23 cellular contexts compared by ENCODE assay signal in the genomic region with DNA sequence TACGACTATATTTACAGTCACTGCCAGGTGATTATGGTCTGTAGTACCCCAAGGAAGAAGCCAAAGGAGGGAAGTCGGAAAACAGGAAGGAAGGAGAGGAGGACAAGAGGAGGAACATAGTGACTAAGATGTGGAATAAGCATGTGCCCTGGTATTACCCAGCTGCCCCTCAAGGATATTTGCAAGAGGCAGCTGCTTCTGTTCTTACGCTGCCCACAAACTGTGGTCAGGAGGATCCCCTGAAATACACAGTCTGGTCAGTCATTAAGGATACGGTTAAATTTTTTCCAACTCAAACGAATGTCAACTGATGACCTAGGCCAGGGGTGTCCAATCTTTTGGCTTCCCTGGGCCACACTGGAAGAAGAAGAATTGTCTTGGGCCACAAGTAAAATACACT.
"Had no signal": no experiment of that assay in that cellular context is flagged by ENCODE, and none has a peak within 500 bp of the region (broad histone marks: within the 10 kb centered on the region; RNA-seq: fewer than 3 reads in every experiment).

No MANE protein-coding gene starts in this region.

- H3K9me3 ChIP-seq: colonic mucosa, left ventricle myocardium inferior, ovary, right atrium auricular region, suprapubic skin had no signal

- H3K36me3 Mint-ChIP-seq: natural killer cell; neural progenitor cell; stimulated activated effector memory CD8-positive, alpha-beta T cell treated with anti-CD3 and anti-CD28 coated beads, Interleukin-12 subunit alpha, Interleukin-12 subunit beta, amount 100 ng/mL, for 72 hours; type B pancreatic cell had no signal

- H3K4me1 ChIP-seq: colonic mucosa, left ventricle myocardium inferior, neural progenitor cell, right atrium auricular region, suprapubic skin, thyroid gland had no signal

- H2AFZ ChIP-seq: hepatocyte, neural progenitor cell had no signal

- H3K4me3 Mint-ChIP-seq: natural killer cell; neural progenitor cell; stimulated activated effector memory CD8-positive, alpha-beta T cell treated with anti-CD3 and anti-CD28 coated beads, Interleukin-12 subunit alpha, Interleukin-12 subunit beta, amount 100 ng/mL, for 72 hours; type B pancreatic cell had no signal

- ATAC-seq: left cardiac atrium; natural killer cell; stimulated activated effector memory CD8-positive, alpha-beta T cell treated with anti-CD3 and anti-CD28 coated beads, Interleukin-12 subunit alpha, Interleukin-12 subunit beta, amount 100 ng/mL, for 72 hours; stimulated activated naive CD8-positive, alpha-beta T cell treated with anti-CD3 and anti-CD28 coated beads, Interleukin-15, Interleukin-2, amounts not matched to agents 100 U/mL and 50 U/mL, for 24 hours had no signal

- H3K36me3 ChIP-seq: colonic mucosa, left ventricle myocardium inferior, neural progenitor cell, ovary, right atrium auricular region, suprapubic skin, thyroid gland had no signal

- H3K79me2 ChIP-seq: hepatocyte had no signal

- DNase-seq: colonic mucosa; dorsolateral prefrontal cortex; effector CD8-positive, alpha-beta T cell; head of caudate nucleus; kidney; left cardiac atrium; left ventricle myocardium inferior; mesendoderm; natural killer cell; nucleus accumbens; ovary; stimulated activated CD4-positive, alpha-beta T cell treated with anti-CD3 and anti-CD28 coated beads, Interleukin-4, amount 100 ng/mL, for 1 hour; stimulated activated CD8-positive, alpha-beta memory T cell treated with anti-CD3 and anti-CD28 coated beads, Interleukin-4, amount 100 ng/mL, for 48 hours; stimulated activated naive CD8-positive, alpha-beta T cell treated with anti-CD3 and anti-CD28 coated beads, Interleukin-15, Interleukin-2, amounts not matched to agents 100 U/mL and 50 U/mL, for 24 hours; thyroid gland had no signal

- H3K9me3 Mint-ChIP-seq: natural killer cell; neural progenitor cell; stimulated activated effector memory CD8-positive, alpha-beta T cell treated with anti-CD3 and anti-CD28 coated beads, Interleukin-12 subunit alpha, Interleukin-12 subunit beta, amount 100 ng/mL, for 72 hours; type B pancreatic cell had no signal

- H3K4me2 ChIP-seq: hepatocyte, neural progenitor cell, smooth muscle cell had no signal

- H3K4me1 Mint-ChIP-seq: neural progenitor cell; stimulated activated effector memory CD8-positive, alpha-beta T cell treated with anti-CD3 and anti-CD28 coated beads, Interleukin-12 subunit alpha, Interleukin-12 subunit beta, amount 100 ng/mL, for 72 hours had no signal

- H3K27me3 ChIP-seq: colonic mucosa, dorsolateral prefrontal cortex, hepatocyte, neural progenitor cell, ovary, right atrium auricular region, suprapubic skin, thyroid gland had no signal

- H3K4me3 ChIP-seq: colonic mucosa, dorsolateral prefrontal cortex, hepatocyte, left ventricle myocardium inferior, lung, neural progenitor cell, ovary, right atrium auricular region, smooth muscle cell, suprapubic skin, thyroid gland had no signal

- H3K9ac ChIP-seq: neural progenitor cell had no signal

- H3K27me3 Mint-ChIP-seq: type B pancreatic cell had no signal

- H3K27ac Mint-ChIP-seq: natural killer cell; neural progenitor cell; stimulated activated effector memory CD8-positive, alpha-beta T cell treated with anti-CD3 and anti-CD28 coated beads, Interleukin-12 subunit alpha, Interleukin-12 subunit beta, amount 100 ng/mL, for 72 hours; type B pancreatic cell had no signal

- H3K27ac ChIP-seq: colonic mucosa, dorsolateral prefrontal cortex, hepatocyte, left ventricle myocardium inferior, neural progenitor cell, ovary, right atrium auricular region, suprapubic skin, thyroid gland had no signal
